ENCODE assay signal across 23 cellular contexts in genomic region chr11:45534132-45534531, GRCh38.
A peak's percentile ranks its signal among the peaks of the same experiment; 100 is the strongest.
DNase-seq lines count a peak whose midpoint lies in the region; ATAC-seq, FAIRE-seq and TF ChIP-seq lines count a peak whose summit lies in the region.
"Had no signal": no experiment of that assay in that cellular context is flagged by ENCODE, and none has a peak within 500 bp of the region (broad histone marks: within the 10 kb centered on the region; RNA-seq: fewer than 3 reads in every experiment).

No MANE protein-coding gene starts in this region.

- H3K36me3 Mint-ChIP-seq in WTC11: no peaks in the 10 kb centered on the region
- H3K36me3 Mint-ChIP-seq: CD14-positive monocyte; CD4-positive, alpha-beta memory T cell; CD4-positive, CD25-positive, alpha-beta regulatory T cell; CD8-positive, alpha-beta memory T cell had no signal

- H3K14ac ChIP-seq in trophoblast cell (ENCODE audit: low read length): no peak overlapping the region

- H3K36me3 ChIP-seq in K562 (ENCODE audit: control insufficient read depth, insufficient read depth, low read length) (no peaks in the 10 kb centered on the region), trophoblast cell (ENCODE audit: control insufficient read depth in 1 of 2, insufficient read depth in 2 of 2, low read length in 2 of 2) (no peaks in the 10 kb centered on the region)
- H3K36me3 ChIP-seq: BE2C, BLaER1 had no signal

- in situ Hi-C loops in K562 (cut with MboI): no loop called here

- H3K4ac ChIP-seq in trophoblast cell (ENCODE audit: low read depth, low read length): no peak overlapping the region

- H3K18ac ChIP-seq in trophoblast cell (ENCODE audit: low read length): no peak overlapping the region

- H4K12ac ChIP-seq in trophoblast cell (ENCODE audit: low read depth, low read length): no peak overlapping the region

- no peaks in the 10 kb centered on the region for H3K4me1 Mint-ChIP-seq in WTC11
- H3K4me1 Mint-ChIP-seq: CD4-positive, alpha-beta memory T cell; CD4-positive, CD25-positive, alpha-beta regulatory T cell; CD8-positive, alpha-beta memory T cell had no signal

- H3K4me1 ChIP-seq in K562 (replicated peaks in 1 of 2; ENCODE audit: control insufficient read depth in 2 of 2, insufficient read depth in 2 of 2, low read length in 2 of 2): no peaks in the 10 kb centered on the region
- H3K4me1 ChIP-seq in trophoblast cell (ENCODE audit: control insufficient read depth in 1 of 2, insufficient read depth in 2 of 2, low read length in 2 of 2): no peaks in the 10 kb centered on the region
- H3K4me1 ChIP-seq: BE2C, BLaER1 had no signal

- intact Hi-C loops in K562 (cut with micrococcal nuclease): no loop called here

- no peaks in the 10 kb centered on the region; the same call in 1 of the 2 replicates for H3K27me3 Mint-ChIP-seq in WTC11 (ENCODE audit: low read depth)
- H3K27me3 Mint-ChIP-seq: CD4-positive, CD25-positive, alpha-beta regulatory T cell had no signal

- no peak overlapping the region for H4K8ac ChIP-seq in trophoblast cell (ENCODE audit: low read depth, low read length)

- FAIRE-seq in K562 (lab: Jason Lieb, UNC): no peak
- FAIRE-seq: A204.1, G401.6, GM12891, GM19239 had no signal

- H3K4me2 ChIP-seq in K562 (ENCODE audit: insufficient read depth, low read length): no peak overlapping the region
- H3K4me2 ChIP-seq in trophoblast cell (ENCODE audit: low read length): no peak overlapping the region
- H3K4me2 ChIP-seq: BLaER1 had no signal

- H3K27ac ChIP-seq in K562 (ENCODE audit: extremely low read depth, low read depth, low read length) (no peak overlapping the region), trophoblast cell (ENCODE audit: low read depth, low read length) (no peak overlapping the region)
- H3K27ac ChIP-seq: BLaER1 had no signal

- no peak for TF ChIP-seq CTCF in WTC11 (IDR thresholded peaks at IDR 0.05)
- no peak for TF ChIP-seq CTCF in K562 (IDR thresholded peaks at IDR 0.05 in 2 of 3, conservative IDR thresholded peaks at IDR 0.05 in 1 of 3; ENCODE audit: insufficient read depth in 2 of 3, low read depth in 1 of 3, low read length in 3 of 3)

- no peak for TF ChIP-seq RAD21 in K562 (CRISPR knock-in tag; conservative IDR thresholded peaks at IDR 0.05 in 1 of 2, IDR thresholded peaks at IDR 0.05 in 1 of 2)

- H3K79me1 ChIP-seq in trophoblast cell (ENCODE audit: low read length): no peaks in the 10 kb centered on the region

- peaks cover 7% of the 10 kb centered on the region; the same call in 1 of the 2 replicates for H4K20me1 ChIP-seq in K562 (replicated peaks; ENCODE audit: control insufficient read depth, insufficient read depth, low read length)
- H4K20me1 ChIP-seq: BLaER1 had no signal

- H2AFZ ChIP-seq in K562 (ENCODE audit: low read depth, low read length) (no peak overlapping the region), trophoblast cell (ENCODE audit: insufficient read depth, low read length, poor library complexity) (no peak overlapping the region)

- 0% methylated on average over 5 of the region's 5 CpGs for WGBS in K562 (ENCODE audit: insufficient coverage, low coverage, missing lambda C conversion rate)
- WGBS in trophoblast cell (ENCODE audit: extremely low coverage, insufficient coverage, insufficient read length): no CpG with 5 or more reads among the region's 5 CpGs

- no peak overlapping the region for H4K91ac ChIP-seq in trophoblast cell (ENCODE audit: low read depth, low read length)

- H2BK120ac ChIP-seq in trophoblast cell (ENCODE audit: insufficient read depth, low read length, poor library complexity): no peak overlapping the region

- POLR2A ChIA-PET in WTC11 (lab: Charles Lee) (no interaction called here), K562 (lab: Yijun Ruan, JAX) (no interaction called here)

- TF ChIP-seq EP300 in K562 (IDR thresholded peaks at IDR 0.05; ENCODE audit: low read length): no peak

- H3K23ac ChIP-seq in trophoblast cell (ENCODE audit: low read length): no peak overlapping the region

- H3K9ac ChIP-seq in K562 (ENCODE audit: insufficient read depth in 1 of 2, low read depth in 2 of 2, low read length in 2 of 2) (no peak overlapping the region), trophoblast cell (ENCODE audit: low read length) (peak overlapping the region; percentile 19)
- H3K9ac ChIP-seq: BLaER1 had no signal

- H2AK5ac ChIP-seq in trophoblast cell (ENCODE audit: low read length): no peak overlapping the region

- H3K9me3 Mint-ChIP-seq in WTC11: no peaks in the 10 kb centered on the region
- H3K9me3 Mint-ChIP-seq: CD14-positive monocyte; CD4-positive, alpha-beta memory T cell; CD4-positive, CD25-positive, alpha-beta regulatory T cell; CD8-positive, alpha-beta memory T cell had no signal

- no peaks in the 10 kb centered on the region for H3K9me1 ChIP-seq in K562 (ENCODE audit: control insufficient read depth, insufficient read depth, low read length)

- H3K27me3 ChIP-seq in K562 (ENCODE audit: control insufficient read depth in 2 of 2, insufficient read depth in 2 of 2, low read length in 2 of 2): peaks cover 0 to 12% of the 10 kb centered on the region in 2 experiments; a peak in 1 of 5 replicates
- no peaks in the 10 kb centered on the region for H3K27me3 ChIP-seq in trophoblast cell (ENCODE audit: insufficient read depth, low read length)
- H3K27me3 ChIP-seq: BE2C, BLaER1 had no signal

- no peak for DNase-seq in WTC11 (ENCODE audit: low spot score)
- no peak for DNase-seq in K562 (ENCODE audit: extremely low read depth in 1 of 4, low spot score in 3 of 4)
- DNase-seq in trophoblast cell: no peak
- DNase-seq in middle frontal gyrus (ENCODE audit: extremely low spot score, low spot score): no peak
- DNase-seq: 8988T; ACHN; BE2C; C1 segment of cervical spinal cord; CD4-positive, alpha-beta memory T cell; CD4-positive, CD25-positive, alpha-beta regulatory T cell; CD8-positive, alpha-beta memory T cell; COR-L47; DMS 273 treated with DMSO at 0.1 percent for 48 hours; DMS153; DMS79 treated with DMSO at 0.1 percent for 48 hours; GF-D8 had no signal

- BruUV-seq in K562 (replicated peaks; lab: Mats Ljungman, UMichigan): no TSS peak

- H3K79me2 ChIP-seq in K562 (ENCODE audit: control insufficient read depth, insufficient read depth, low read length) (no peaks in the 10 kb centered on the region), trophoblast cell (ENCODE audit: control insufficient read depth, insufficient read depth, low read length, poor library complexity) (no peaks in the 10 kb centered on the region)

- no peak for ATAC-seq in WTC11
- ATAC-seq in K562: no peak
- ATAC-seq in HG03520 (IDR thresholded peaks at IDR 0.05; ENCODE audit: unreplicated experiment): no peak

- no peaks in the 10 kb centered on the region for H3K9me3 ChIP-seq in K562 (replicated peaks; ENCODE audit: control insufficient read depth, insufficient read depth, low read depth, low read length)
- peaks cover 3% of the 10 kb centered on the region for H3K9me3 ChIP-seq in trophoblast cell (ENCODE audit: insufficient read depth, low read depth, low read length)
- H3K9me3 ChIP-seq: BE2C, BLaER1 had no signal

- no peak overlapping the region for H3K27ac Mint-ChIP-seq in WTC11
- H3K27ac Mint-ChIP-seq: CD4-positive, alpha-beta memory T cell; CD4-positive, CD25-positive, alpha-beta regulatory T cell; CD8-positive, alpha-beta memory T cell had no signal

- H3K4me3 ChIP-seq in K562 (no peak overlapping the region), trophoblast cell (ENCODE audit: low read depth, low read length) (no peak overlapping the region)
- H3K4me3 ChIP-seq: BLaER1 had no signal

- CTCF ChIA-PET in WTC11 (lab: Charles Lee) (interaction anchor here (1.3 kb wide), 1 partner anchor 121 kb away, joined by 6 read pairs; no protein-coding TSS in a partner anchor), K562 (lab: Yijun Ruan, JAX; ENCODE audit: low intra/inter-chr PET ratio) (no interaction called here)

- H2BK12ac ChIP-seq in trophoblast cell (ENCODE audit: low read length): no peak overlapping the region

- no peak overlapping the region for H2BK5ac ChIP-seq in trophoblast cell (ENCODE audit: low read depth, low read length, poor library complexity)

- no peak for TF ChIP-seq POLR2A in K562 (conservative IDR thresholded peaks at IDR 0.05)

- H3K4me3 Mint-ChIP-seq in WTC11: no peak overlapping the region
- H3K4me3 Mint-ChIP-seq: CD14-positive monocyte; CD4-positive, alpha-beta memory T cell; CD4-positive, CD25-positive, alpha-beta regulatory T cell; CD8-positive, alpha-beta memory T cell had no signal

TF ChIP-seq in WTC11, 78 proteins besides CTCF, POLR2A, EP300 and RAD21 (continues in another document):
- TF ChIP-seq ZNF425 (CRISPR knock-in tag; conservative IDR thresholded peaks at IDR 0.05) (no peak), NFATC4 (CRISPR knock-in tag; IDR thresholded peaks at IDR 0.05) (no peak)

TF ChIP-seq in K562, 482 proteins besides CTCF, POLR2A, EP300 and RAD21 (continues in another document):
- TF ChIP-seq UBTF (IDR thresholded peaks at IDR 0.05; ENCODE audit: borderline replicate concordance in 1 of 2, low read depth in 2 of 2, low read length in 2 of 2): no peak
- TF ChIP-seq ZFP30 (CRISPR knock-in tag; IDR thresholded peaks at IDR 0.05; ENCODE audit: borderline replicate concordance): no peak
- TF ChIP-seq TEAD1 (CRISPR knock-in tag; IDR thresholded peaks at IDR 0.05): no peak
- TF ChIP-seq BCOR (IDR thresholded peaks at IDR 0.05): peak; percentile 73
- TF ChIP-seq ZNF561 (CRISPR knock-in tag; conservative IDR thresholded peaks at IDR 0.05): no peak
- TF ChIP-seq MEIS2 (IDR thresholded peaks at IDR 0.05; ENCODE audit: partially characterized antibody): no peak
